9 cellular contexts compared by ENCODE assay signal in the genomic region with DNA sequence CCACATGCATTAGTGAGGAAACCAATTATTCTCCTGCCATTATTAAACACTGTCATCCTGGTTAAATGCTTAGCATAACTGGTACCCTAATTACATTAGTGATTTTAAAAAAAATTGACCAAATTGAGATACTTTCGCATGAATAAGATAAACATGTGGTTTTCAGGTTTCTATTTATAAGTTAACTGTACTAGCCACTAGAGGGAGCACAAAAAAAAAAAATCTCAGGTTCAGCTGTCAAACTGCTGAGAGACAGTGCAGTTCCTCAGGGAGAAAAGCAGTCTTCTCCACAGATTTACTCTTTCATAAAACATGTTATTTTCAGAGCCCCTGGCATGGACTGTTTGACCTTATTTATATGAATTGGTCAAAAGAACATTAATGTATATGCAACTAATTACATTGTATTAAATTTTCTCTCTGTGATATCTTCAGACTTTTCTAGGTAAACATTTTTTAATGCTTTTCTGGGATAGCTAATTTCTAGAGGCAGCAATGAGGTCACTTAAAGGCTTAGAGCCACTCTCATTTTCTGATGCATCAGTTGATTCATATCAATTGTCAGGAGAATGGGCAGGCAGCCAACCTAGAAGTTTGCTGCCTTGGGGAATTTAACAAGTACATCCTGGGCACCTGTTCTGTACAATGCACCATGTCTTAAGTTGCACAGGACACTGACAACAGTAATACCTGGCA.
DNase-seq lines count a peak whose midpoint lies in the region; ATAC-seq, FAIRE-seq and TF ChIP-seq lines count a peak whose summit lies in the region.
"Had no signal": no experiment of that assay in that cellular context is flagged by ENCODE, and none has a peak within 500 bp of the region (broad histone marks: within the 10 kb centered on the region; RNA-seq: fewer than 3 reads in every experiment).

No MANE protein-coding gene starts in this region.

- WGBS in heart left ventricle, 4 donors, result 1 to 13% (median 4%) methylated on average over 1 of the region's 1 CpG
- WGBS in small intestine, 3 donors, result 7 to 12% (median 10%) methylated on average over 1 of the region's 1 CpG

- peak; percentile 1 for DNase-seq in NCI-H146 (lab: John Stamatoyannopoulos, UW)
- DNase-seq in NCI-H146 treated with DMSO at 0.1 percent for 48 hours (lab: John Stamatoyannopoulos, UW; ENCODE audit: unreplicated experiment), result no peak
- peak; percentile 28 for DNase-seq in HFFc6
- peak; percentile 3 for DNase-seq in NCI-H128 (lab: John Stamatoyannopoulos, UW; ENCODE audit: unreplicated experiment)
- DNase-seq in heart left ventricle, result no peak
- DNase-seq in small intestine, result peak; percentile 49
- DNase-seq in activated CD4-positive, alpha-beta T cell treated with anti-CD3 and anti-CD28 coated beads for 4 hours, result no peak

- H3K9me3 Mint-ChIP-seq in HFFc6, result no peaks in the 10 kb centered on the region
- H3K9me3 Mint-ChIP-seq: CD4-positive, CD25-positive, alpha-beta regulatory T cell had no signal

- H3K4me1 ChIP-seq in heart left ventricle, result peaks cover 0 to 28% (median 0%) of the 10 kb centered on the region in 12 donors
- no peaks in the 10 kb centered on the region for H3K4me1 ChIP-seq in small intestine (ENCODE audit: control insufficient read depth in 2 of 2, insufficient read depth in 1 of 2, low read depth in 1 of 2, low read length in 1 of 2)

- H3K4me3 ChIP-seq in heart left ventricle (no peak overlapping the region), small intestine (ENCODE audit: low read depth in 1 of 2, low read length in 2 of 2) (no peak overlapping the region)

- no peak overlapping the region for H3K27ac Mint-ChIP-seq in HFFc6
- H3K27ac Mint-ChIP-seq: CD4-positive, CD25-positive, alpha-beta regulatory T cell had no signal

- H3K27ac ChIP-seq in VCaP, result peak overlapping the region; percentile 6; the same call in 1 of the 2 replicates
- no peak overlapping the region for H3K27ac ChIP-seq in heart left ventricle
- no peak overlapping the region for H3K27ac ChIP-seq in small intestine (ENCODE audit: low read depth in 1 of 2, low read length in 1 of 2)

- H3K4me1 Mint-ChIP-seq in HFFc6 (ENCODE audit: low read depth), result peaks cover 10% of the 10 kb centered on the region
- H3K4me1 Mint-ChIP-seq: CD4-positive, CD25-positive, alpha-beta regulatory T cell had no signal

- ATAC-seq in heart left ventricle, result peak in 3 of 4 donors; percentile 59 to 67 (median 62)

- intact Hi-C loops in heart left ventricle (cut with DNase I), result loop anchor here (1.0 to 10.0 kb wide), 5 partner anchors 54 to 222 kb away; no protein-coding TSS in a partner anchor

- H3K36me3 Mint-ChIP-seq in HFFc6 (ENCODE audit: low read depth), result peaks cover 20% of the 10 kb centered on the region
- H3K36me3 Mint-ChIP-seq: CD4-positive, CD25-positive, alpha-beta regulatory T cell had no signal

- H3K36me3 ChIP-seq in heart left ventricle, result peaks cover 0 to 100% (median 88%) of the 10 kb centered on the region in 9 donors
- peaks cover 2 to 3% of the 10 kb centered on the region in 2 donors for H3K36me3 ChIP-seq in small intestine (ENCODE audit: control insufficient read depth in 2 of 2, insufficient read depth in 2 of 2, low read length in 2 of 2)

- H3K9me3 ChIP-seq in heart left ventricle, result no peaks in the 10 kb centered on the region
- H3K9me3 ChIP-seq in small intestine (ENCODE audit: control insufficient read depth, low read depth), result no peaks in the 10 kb centered on the region

- FAIRE-seq in small intestine (lab: Jason Lieb, UNC), result peak; percentile 26

- no peaks in the 10 kb centered on the region for H3K27me3 ChIP-seq in heart left ventricle
- H3K27me3 ChIP-seq in small intestine (ENCODE audit: control insufficient read depth in 2 of 2, insufficient read depth in 2 of 2, low read length in 2 of 2), result no peaks in the 10 kb centered on the region

- TF ChIP-seq CTCF in HFFc6 (IDR thresholded peaks at IDR 0.05) (peak; percentile 89), VCaP (conservative IDR thresholded peaks at IDR 0.05) (peak; percentile 82), heart left ventricle (IDR thresholded peaks at IDR 0.05) (peak; percentile 55 to 83 (median 70))

- no peak for TF ChIP-seq POLR2A in heart left ventricle (IDR thresholded peaks at IDR 0.05)

- no peaks in the 10 kb centered on the region for H3K27me3 Mint-ChIP-seq in HFFc6 (ENCODE audit: insufficient read depth)
- H3K27me3 Mint-ChIP-seq: CD4-positive, CD25-positive, alpha-beta regulatory T cell had no signal

- H3K4me3 Mint-ChIP-seq in HFFc6, result no peak overlapping the region
- H3K4me3 Mint-ChIP-seq: CD4-positive, CD25-positive, alpha-beta regulatory T cell had no signal

Comparison
In these comparisons a context has a peak if more than half of its experiments do, and no peak if none do; other contexts are left out.
1. DNase-seq: peak in NCI-H146 (single experiment), HFFc6 (single experiment), NCI-H128 (single experiment) and small intestine (single experiment); none in NCI-H146 treated with DMSO at 0.1 percent for 48 hours (single experiment), heart left ventricle (0 of 5) and activated CD4-positive, alpha-beta T cell treated with anti-CD3 and anti-CD28 coated beads for 4 hours (0 of 2).
2. Peak in every context shown above with its lines, with median percentiles within 50 percentile points of each other: CTCF ChIP-seq.